In genomic region chr18:34886162-34886561, GRCh38 we compare ENCODE assay signal across 26 cellular contexts.
A peak's percentile ranks its signal among the peaks of the same experiment; 100 is the strongest.
DNase-seq lines count a peak whose midpoint lies in the region; ATAC-seq, FAIRE-seq and TF ChIP-seq lines count a peak whose summit lies in the region.
"Had no signal": no experiment of that assay in that cellular context is flagged by ENCODE, and none has a peak within 500 bp of the region (broad histone marks: within the 10 kb centered on the region; RNA-seq: fewer than 3 reads in every experiment).

No MANE protein-coding gene starts in this region.

- H3K4me1 ChIP-seq in GM23248 (ENCODE audit: insufficient read depth) = no peaks in the 10 kb centered on the region
- peaks cover 9 to 11% of the 10 kb centered on the region in 2 donors for H3K4me1 ChIP-seq in gastrocnemius medialis
- H3K4me1 ChIP-seq in thyroid gland = peaks cover 0 to 51% of the 10 kb centered on the region in 2 donors
- H3K4me1 ChIP-seq in OCI-LY7 (ENCODE audit: insufficient read depth, low read length, poor library complexity, severe bottlenecking) = no peaks in the 10 kb centered on the region
- H3K4me1 ChIP-seq: HAP-1 had no signal

- DNase-seq in GM23248 = peak; percentile 8
- peak; percentile 16 for DNase-seq in myocyte (ENCODE audit: low read depth)
- DNase-seq in gastrocnemius medialis = no peak
- DNase-seq in thyroid gland = no peak
- DNase-seq in activated naive CD4-positive, alpha-beta T cell treated with Interleukin-2 at 50 U/mL for 16 hours = no peak
- DNase-seq in OCI-LY7 (ENCODE audit: low spot score) = no peak
- DNase-seq in activated T-cell treated with anti-CD3 and anti-CD28 coated beads, Interleukin-2, amount 50 U/mL, for 24 hours = no peak
- no peak for DNase-seq in urothelium cell line (ENCODE audit: low spot score)
- DNase-seq: CD4-positive, CD25-positive, alpha-beta regulatory T cell; CD8-positive, alpha-beta memory T cell; DMS 273 treated with DMSO at 0.1 percent for 48 hours; DMS79; EL; GDM1; GOT3; HFFc6 had no signal

- H3K27me3 Mint-ChIP-seq in activated T-cell treated with anti-CD3 and anti-CD28 coated beads, Interleukin-2, amount 50 U/mL, for 24 hours = peaks cover 19% of the 10 kb centered on the region

- H3K9me3 ChIP-seq in GM23248 (ENCODE audit: low read depth) = no peaks in the 10 kb centered on the region
- no peaks in the 10 kb centered on the region for H3K9me3 ChIP-seq in gastrocnemius medialis
- H3K9me3 ChIP-seq in thyroid gland = no peaks in the 10 kb centered on the region
- H3K9me3 ChIP-seq in OCI-LY7 (ENCODE audit: low read length) = no peaks in the 10 kb centered on the region
- H3K9me3 ChIP-seq: BLaER1, HAP-1 had no signal

- H3K79me2 ChIP-seq in GM23248 (ENCODE audit: insufficient read depth) (no peaks in the 10 kb centered on the region), OCI-LY7 (ENCODE audit: insufficient read depth, low read depth, low read length) (no peaks in the 10 kb centered on the region)

- no peaks in the 10 kb centered on the region for H3K36me3 ChIP-seq in GM23248 (ENCODE audit: low read depth)
- peaks cover 0 to 25% of the 10 kb centered on the region in 2 donors for H3K36me3 ChIP-seq in gastrocnemius medialis
- H3K36me3 ChIP-seq in thyroid gland = no peaks in the 10 kb centered on the region
- H3K36me3 ChIP-seq in OCI-LY7 (ENCODE audit: insufficient read depth, low read length) = no peaks in the 10 kb centered on the region
- H3K36me3 ChIP-seq: BLaER1, HAP-1 had no signal

- WGBS in GM23248 (ENCODE audit: low coverage in 1 of 2, low lambda C conversion rate in 2 of 2, missing lambda C conversion rate in 2 of 2), 2 experiments = 95 to 97% methylated on average over 1 of the region's 1 CpG
- WGBS in thyroid gland, 2 donors = 87 to 93% methylated on average over 1 of the region's 1 CpG

- H3K9me3 Mint-ChIP-seq in activated T-cell treated with anti-CD3 and anti-CD28 coated beads, Interleukin-2, amount 50 U/mL, for 24 hours = no peaks in the 10 kb centered on the region
- H3K9me3 Mint-ChIP-seq: CD4-positive, CD25-positive, alpha-beta regulatory T cell; CD8-positive, alpha-beta memory T cell; HFFc6 had no signal

- intact Hi-C loops in gastrocnemius medialis (cut with DNase I; ENCODE audit: low total_unique reads) = no loop called here
- intact Hi-C loops in thyroid gland (cut with DNase I) = no loop called here
- intact Hi-C loops in OCI-LY7 (cut with micrococcal nuclease; ENCODE audit: unreplicated experiment) = no loop called here

- no peak overlapping the region for H3K27ac Mint-ChIP-seq in activated T-cell treated with anti-CD3 and anti-CD28 coated beads, Interleukin-2, amount 50 U/mL, for 24 hours
- H3K27ac Mint-ChIP-seq: B cell; CD4-positive, CD25-positive, alpha-beta regulatory T cell; HFFc6 had no signal

- in situ Hi-C loops in GM23248 (cut with MboI) = no loop called here
- in situ Hi-C loops in gastrocnemius medialis (cut with MboI; ENCODE audit: low sequenced_read_pairs in 4 of 4) = no loop called here

- H3K9me2 ChIP-seq in GM23248 (ENCODE audit: insufficient read depth) = no peaks in the 10 kb centered on the region
- no peaks in the 10 kb centered on the region for H3K9me2 ChIP-seq in OCI-LY7 (ENCODE audit: insufficient read depth, low read length)

- BruUV-seq in OCI-LY7 (replicated peaks; lab: Mats Ljungman, UMichigan) = no TSS peak

- H2AFZ ChIP-seq in GM23248 (no peak overlapping the region), OCI-LY7 (ENCODE audit: low read length) (no peak overlapping the region)

- H3K4me3 ChIP-seq in GM23248 = no peak overlapping the region
- no peak overlapping the region for H3K4me3 ChIP-seq in gastrocnemius medialis
- H3K4me3 ChIP-seq in thyroid gland (replicated peaks in 1 of 3) = no peak overlapping the region
- no peak overlapping the region for H3K4me3 ChIP-seq in OCI-LY7 (ENCODE audit: low read depth, low read length, poor library complexity, severe bottlenecking)
- H3K4me3 ChIP-seq: BLaER1, GM12878, HAP-1 had no signal

- H3K4me3 Mint-ChIP-seq in activated T-cell treated with anti-CD3 and anti-CD28 coated beads, Interleukin-2, amount 50 U/mL, for 24 hours = no peak overlapping the region
- H3K4me3 Mint-ChIP-seq: B cell; CD4-positive, CD25-positive, alpha-beta regulatory T cell; CD8-positive, alpha-beta memory T cell; HFFc6 had no signal

- no peak overlapping the region for H3K9ac ChIP-seq in GM23248
- H3K9ac ChIP-seq: BLaER1 had no signal

- ATAC-seq in gastrocnemius medialis = no peak
- ATAC-seq: GM12878 had no signal

- H3K27me3 ChIP-seq in GM23248 (replicated peaks; ENCODE audit: insufficient read depth) = no peaks in the 10 kb centered on the region
- H3K27me3 ChIP-seq in gastrocnemius medialis = no peaks in the 10 kb centered on the region
- H3K27me3 ChIP-seq in thyroid gland = no peaks in the 10 kb centered on the region
- H3K27me3 ChIP-seq: BLaER1 had no signal

- TF ChIP-seq POLR2A in gastrocnemius medialis (IDR thresholded peaks at IDR 0.05) (no peak), thyroid gland (IDR thresholded peaks at IDR 0.05) (no peak)

- no peak for TF ChIP-seq CTCF in gastrocnemius medialis (IDR thresholded peaks at IDR 0.05 in 4 of 5, conservative IDR thresholded peaks at IDR 0.05 in 1 of 5)
- no peak for TF ChIP-seq CTCF in thyroid gland (IDR thresholded peaks at IDR 0.05)
- TF ChIP-seq CTCF in OCI-LY7 (conservative IDR thresholded peaks at IDR 0.05; ENCODE audit: low read length) = no peak

- H3K4me2 ChIP-seq in GM23248 (ENCODE audit: unreplicated experiment) = no peak overlapping the region
- H3K4me2 ChIP-seq in OCI-LY7 (ENCODE audit: low read length) = no peak overlapping the region
- H3K4me2 ChIP-seq: BLaER1 had no signal

- no peaks in the 10 kb centered on the region for H3K36me3 Mint-ChIP-seq in activated T-cell treated with anti-CD3 and anti-CD28 coated beads, Interleukin-2, amount 50 U/mL, for 24 hours (ENCODE audit: low read depth)
- H3K36me3 Mint-ChIP-seq: CD4-positive, CD25-positive, alpha-beta regulatory T cell; CD8-positive, alpha-beta memory T cell had no signal

- H3K27ac ChIP-seq in GM23248 = no peak overlapping the region
- peak overlapping the region in 3 of 4 donors; percentile 50 to 88 (median 87) for H3K27ac ChIP-seq in gastrocnemius medialis
- H3K27ac ChIP-seq in thyroid gland = peak overlapping the region in 2 of 3 donors; percentile 3 to 59
- H3K27ac ChIP-seq in OCI-LY7 (ENCODE audit: low read depth, low read length, poor library complexity, severe bottlenecking) = no peak overlapping the region
- H3K27ac ChIP-seq: 22Rv1, BLaER1, C4-2B had no signal

- CTCF ChIA-PET in OCI-LY7 (lab: Charles Lee; ENCODE audit: unreplicated experiment) = no interaction called here

- FAIRE-seq in urothelium cell line (lab: Jason Lieb, UNC) = no peak
- FAIRE-seq: A204.1, D721Med, GM12878, GM19239, H54 had no signal

- H3K4me1 Mint-ChIP-seq in activated T-cell treated with anti-CD3 and anti-CD28 coated beads, Interleukin-2, amount 50 U/mL, for 24 hours (ENCODE audit: low read depth) = no peaks in the 10 kb centered on the region
- H3K4me1 Mint-ChIP-seq: B cell; CD4-positive, CD25-positive, alpha-beta regulatory T cell; CD8-positive, alpha-beta memory T cell had no signal

- H3F3A ChIP-seq in GM23248 (ENCODE audit: insufficient read depth) = no peaks in the 10 kb centered on the region

- POLR2A ChIA-PET in OCI-LY7 (lab: Charles Lee) = no interaction called here

- H4K20me1 ChIP-seq in GM23248 (ENCODE audit: insufficient read depth) = no peaks in the 10 kb centered on the region
- H4K20me1 ChIP-seq in OCI-LY7 (ENCODE audit: insufficient read depth, low read length) = no peaks in the 10 kb centered on the region
- H4K20me1 ChIP-seq: BLaER1 had no signal

Comparison
In these comparisons a context has a peak if more than half of its experiments do, and no peak if none do; other contexts are left out.
1. DNase-seq: peak in GM23248 (single experiment) and myocyte (single experiment); none in gastrocnemius medialis (0 of 2), thyroid gland (0 of 2), activated naive CD4-positive, alpha-beta T cell treated with Interleukin-2 at 50 U/mL for 16 hours (single experiment), OCI-LY7 (single experiment), activated T-cell treated with anti-CD3 and anti-CD28 coated beads, Interleukin-2, amount 50 U/mL, for 24 hours (single experiment) and urothelium cell line (single experiment).
2. H3K27ac ChIP-seq: peak in gastrocnemius medialis (3 of 4) and thyroid gland (2 of 3); none in GM23248 (single experiment) and OCI-LY7 (single experiment).